Comparison of ENCODE assay signal across 7 cellular contexts in the genomic region with DNA sequence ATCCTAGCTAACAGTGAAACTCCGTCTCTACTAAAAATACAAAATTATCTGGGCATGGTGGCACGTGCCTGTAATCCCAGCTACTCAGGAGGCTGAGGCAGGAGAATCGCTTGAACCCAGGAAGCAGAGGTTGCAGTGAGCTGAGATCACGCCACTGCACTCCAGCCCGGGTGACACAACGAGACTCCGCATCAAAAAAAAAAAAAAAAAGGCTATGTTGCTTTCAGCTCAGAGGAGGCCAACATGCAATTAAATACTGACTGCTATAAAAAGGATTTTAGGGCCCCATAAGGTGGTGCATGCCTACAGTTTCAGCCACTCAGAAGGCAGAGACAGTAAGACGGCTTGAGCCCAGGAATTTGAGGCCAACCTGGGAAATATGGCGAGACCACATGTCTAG. TPM values are rescaled to one million over a fixed set of nuclear protein-coding genes. Genes with fewer than 3 reads are reported as not detected.
DNase-seq lines count a peak whose midpoint lies in the region; ATAC-seq lines count a peak whose summit lies in the region.
"Not testable (repeated sequence)": the region's sequence is repeated elsewhere in the genome, so short reads cannot be mapped to it uniquely, and the experiment has no call there.

No MANE protein-coding gene starts in this region.

- CTCF ChIA-PET in activated CD8-positive, alpha-beta memory T cell treated with anti-CD3 and anti-CD28 coated beads, Interleukin-2, amount 10 ng/mL, durations not matched to agents 7 days and 5 days (lab: Charles Lee), result interaction anchor here (0.7 to 1.5 kb wide), 5 partner anchors 12 to 1594 kb away, joined by 3 to 4 read pairs (median 3); no protein-coding TSS in a partner anchor

- H3K27ac Mint-ChIP-seq in CD4-positive, CD25-positive, alpha-beta regulatory T cell, result peak overlapping the region; percentile 26 to 67 (median 47)
- H3K27ac Mint-ChIP-seq in IgD-negative memory B cell, result peak overlapping the region; percentile 81 to 89 (median 88)
- H3K27ac Mint-ChIP-seq in T-helper 17 cell, result peak overlapping the region; percentile 79
- peak overlapping the region; percentile 75 for H3K27ac Mint-ChIP-seq in activated CD8-positive, alpha-beta memory T cell treated with anti-CD3 and anti-CD28 coated beads, Interleukin-2, amount 10 ng/mL, durations not matched to agents 7 days and 5 days
- H3K27ac Mint-ChIP-seq in activated naive CD8-positive, alpha-beta T cell, result peak overlapping the region; percentile 6
- H3K27ac Mint-ChIP-seq in effector memory CD8-positive, alpha-beta T cell, result peak overlapping the region; percentile 85 to 87
- peak overlapping the region; percentile 65 to 89 (median 81) for H3K27ac Mint-ChIP-seq in naive thymus-derived CD8-positive, alpha-beta T cell

- not testable (repeated sequence) for H3K27ac ChIP-seq in CD4-positive, CD25-positive, alpha-beta regulatory T cell (ENCODE audit: insufficient read depth, low read length, poor library complexity, severe bottlenecking)

- not testable (repeated sequence) for H3K27me3 Mint-ChIP-seq in CD4-positive, CD25-positive, alpha-beta regulatory T cell; IgD-negative memory B cell; T-helper 17 cell; activated CD8-positive, alpha-beta memory T cell treated with anti-CD3 and anti-CD28 coated beads, Interleukin-2, amount 10 ng/mL, durations not matched to agents 7 days and 5 days; activated naive CD8-positive, alpha-beta T cell; effector memory CD8-positive, alpha-beta T cell; naive thymus-derived CD8-positive, alpha-beta T cell

- peaks cover 11% of the 10 kb centered on the region for H3K36me3 ChIP-seq in CD4-positive, CD25-positive, alpha-beta regulatory T cell (ENCODE audit: control insufficient read depth, insufficient read depth, low read length)

- DNase-seq in CD4-positive, CD25-positive, alpha-beta regulatory T cell; T-helper 17 cell; activated CD8-positive, alpha-beta memory T cell treated with anti-CD3 and anti-CD28 coated beads, Interleukin-2, amount 10 ng/mL, durations not matched to agents 7 days and 5 days; effector memory CD8-positive, alpha-beta T cell; naive thymus-derived CD8-positive, alpha-beta T cell: not testable (repeated sequence)

- not testable (repeated sequence) for H3K9me3 Mint-ChIP-seq in CD4-positive, CD25-positive, alpha-beta regulatory T cell; IgD-negative memory B cell; activated CD8-positive, alpha-beta memory T cell treated with anti-CD3 and anti-CD28 coated beads, Interleukin-2, amount 10 ng/mL, durations not matched to agents 7 days and 5 days (ENCODE audit: low read depth); activated naive CD8-positive, alpha-beta T cell (ENCODE audit: low read depth); effector memory CD8-positive, alpha-beta T cell; naive thymus-derived CD8-positive, alpha-beta T cell

- peaks cover 22% of the 10 kb centered on the region for H3K36me3 Mint-ChIP-seq in CD4-positive, CD25-positive, alpha-beta regulatory T cell
- H3K36me3 Mint-ChIP-seq in IgD-negative memory B cell; T-helper 17 cell (ENCODE audit: low read depth); activated naive CD8-positive, alpha-beta T cell: not testable (repeated sequence)
- H3K36me3 Mint-ChIP-seq in activated CD8-positive, alpha-beta memory T cell treated with anti-CD3 and anti-CD28 coated beads, Interleukin-2, amount 10 ng/mL, durations not matched to agents 7 days and 5 days, result peaks cover 22% of the 10 kb centered on the region
- H3K36me3 Mint-ChIP-seq in effector memory CD8-positive, alpha-beta T cell (ENCODE audit: insufficient read depth), result peaks cover 48% of the 10 kb centered on the region
- peaks cover 0 to 14% (median 3%) of the 10 kb centered on the region in 3 donors for H3K36me3 Mint-ChIP-seq in naive thymus-derived CD8-positive, alpha-beta T cell

- peak overlapping the region in 3 of 4 donors; percentile 7 to 28 (median 27) for H3K4me3 Mint-ChIP-seq in CD4-positive, CD25-positive, alpha-beta regulatory T cell
- H3K4me3 Mint-ChIP-seq in IgD-negative memory B cell, result peak overlapping the region in 3 of 4 donors; percentile 45 to 70 (median 69)
- peak overlapping the region; percentile 69 for H3K4me3 Mint-ChIP-seq in T-helper 17 cell
- peak overlapping the region; percentile 26 for H3K4me3 Mint-ChIP-seq in activated CD8-positive, alpha-beta memory T cell treated with anti-CD3 and anti-CD28 coated beads, Interleukin-2, amount 10 ng/mL, durations not matched to agents 7 days and 5 days
- peak overlapping the region; percentile 32 for H3K4me3 Mint-ChIP-seq in activated naive CD8-positive, alpha-beta T cell
- peak overlapping the region; percentile 30 to 67 for H3K4me3 Mint-ChIP-seq in effector memory CD8-positive, alpha-beta T cell
- H3K4me3 Mint-ChIP-seq in naive thymus-derived CD8-positive, alpha-beta T cell, result peak overlapping the region; percentile 13 to 78 (median 44)

- POLR2A ChIA-PET in naive thymus-derived CD8-positive, alpha-beta T cell (lab: Charles Lee), result interaction anchor here (0.7 to 2.3 kb wide), 4 partner anchors 10 to 88 kb away, joined by 3 to 13 read pairs (median 4); a partner anchor contains a TSS

- not testable (repeated sequence) for H3K27me3 ChIP-seq in CD4-positive, CD25-positive, alpha-beta regulatory T cell (ENCODE audit: control insufficient read depth, insufficient read depth, low read length)

- H3K4me3 ChIP-seq in CD4-positive, CD25-positive, alpha-beta regulatory T cell (ENCODE audit: low read depth, low read length), result not testable (repeated sequence)

- H3K4me1 Mint-ChIP-seq in CD4-positive, CD25-positive, alpha-beta regulatory T cell, result peaks cover 19 to 37% (median 24%) of the 10 kb centered on the region in 4 donors
- H3K4me1 Mint-ChIP-seq in IgD-negative memory B cell (peaks cover 28 to 31% (median 29%) of the 10 kb centered on the region in 3 donors), T-helper 17 cell (peaks cover 21% of the 10 kb centered on the region)
- peaks cover 33% of the 10 kb centered on the region for H3K4me1 Mint-ChIP-seq in activated CD8-positive, alpha-beta memory T cell treated with anti-CD3 and anti-CD28 coated beads, Interleukin-2, amount 10 ng/mL, durations not matched to agents 7 days and 5 days
- H3K4me1 Mint-ChIP-seq in activated naive CD8-positive, alpha-beta T cell (ENCODE audit: low read depth), result peaks cover 35% of the 10 kb centered on the region
- peaks cover 18 to 27% of the 10 kb centered on the region in 2 donors for H3K4me1 Mint-ChIP-seq in effector memory CD8-positive, alpha-beta T cell (ENCODE audit: low read depth in 2 of 2)
- H3K4me1 Mint-ChIP-seq in naive thymus-derived CD8-positive, alpha-beta T cell, result peaks cover 14 to 52% (median 37%) of the 10 kb centered on the region in 4 donors

- not testable (repeated sequence) for H3K9me3 ChIP-seq in CD4-positive, CD25-positive, alpha-beta regulatory T cell (ENCODE audit: control insufficient read depth in 2 of 2, low read length in 2 of 2); T-helper 17 cell (ENCODE audit: control insufficient read depth, low read length, poor library complexity, severe bottlenecking)

- H3K4me1 ChIP-seq in CD4-positive, CD25-positive, alpha-beta regulatory T cell (ENCODE audit: control insufficient read depth, insufficient read depth, low read length, poor library complexity, severe bottlenecking), result peaks cover 21% of the 10 kb centered on the region

- ATAC-seq in CD4-positive, CD25-positive, alpha-beta regulatory T cell (ENCODE audit: low read depth in 2 of 2), result not testable (repeated sequence)
- ATAC-seq in T-helper 17 cell, result peak; percentile 41
- ATAC-seq in activated CD8-positive, alpha-beta memory T cell treated with anti-CD3 and anti-CD28 coated beads, Interleukin-2, amount 10 ng/mL, durations not matched to agents 7 days and 5 days, result peak; percentile 49
- ATAC-seq in effector memory CD8-positive, alpha-beta T cell (replicated peaks), result peak; percentile 43
- ATAC-seq in naive thymus-derived CD8-positive, alpha-beta T cell, result peak; percentile 13 to 29

RNA-seq across cellular contexts. Expression of a gene that starts 13.4 kb away (rescaled TPM):
- total RNA-seq in CD4-positive, CD25-positive, alpha-beta regulatory T cell, result 88.4 TPM
- polyA plus RNA-seq in CD4-positive, CD25-positive, alpha-beta regulatory T cell, result 10 to 100 TPM in 3 of 4 donors, 1 to 10 TPM in 1; 9.6 to 13.2 (median 12.1) TPM
- polyA plus RNA-seq in IgD-negative memory B cell, result 24.7 TPM
- 10 to 100 TPM; 63.5 to 71.7 TPM for total RNA-seq in T-helper 17 cell
- 10 to 100 TPM; 47.3 to 52.0 TPM for total RNA-seq in activated CD8-positive, alpha-beta memory T cell treated with anti-CD3 and anti-CD28 coated beads, Interleukin-2, amount 10 ng/mL, durations not matched to agents 7 days and 5 days
- total RNA-seq in naive thymus-derived CD8-positive, alpha-beta T cell, result 10 to 100 TPM; 58.4 to 62.9 TPM
- 10 to 100 TPM in 2 of 3 donors, 1 to 10 TPM in 1; 9.3 to 12.0 (median 11.2) TPM for polyA plus RNA-seq in naive thymus-derived CD8-positive, alpha-beta T cell

Comparison
In these comparisons a context has a peak if more than half of its experiments do, and no peak if none do; other contexts are left out.
1. H3K27ac Mint-ChIP-seq: peak in every context shown above with its lines; median percentile 88 in IgD-negative memory B cell; 86 in effector memory CD8-positive, alpha-beta T cell; 81 in naive thymus-derived CD8-positive, alpha-beta T cell; 79 in T-helper 17 cell; 75 in activated CD8-positive, alpha-beta memory T cell treated with anti-CD3 and anti-CD28 coated beads, Interleukin-2, amount 10 ng/mL, durations not matched to agents 7 days and 5 days; 47 in CD4-positive, CD25-positive, alpha-beta regulatory T cell; 6 in activated naive CD8-positive, alpha-beta T cell.